Comparison of ENCODE assay signal across 8 cellular contexts in genomic region chr12:124906606-124907261, GRCh38. TPM values are rescaled to one million over a fixed set of nuclear protein-coding genes. Genes with fewer than 3 reads are reported as not detected.
A peak's percentile ranks its signal among the peaks of the same experiment; 100 is the strongest.
DNase-seq lines count a peak whose midpoint lies in the region; ATAC-seq and TF ChIP-seq lines count a peak whose summit lies in the region.

No MANE protein-coding gene starts in this region.

- H3K27ac Mint-ChIP-seq in activated CD8-positive, alpha-beta memory T cell treated with anti-CD3 and anti-CD28 coated beads, Interleukin-2, amount 10 ng/mL, durations not matched to agents 7 days and 5 days, result peak overlapping the region; percentile 61

- H4K20me1 ChIP-seq in BLaER1 (peaks cover 39% of the 10 kb centered on the region), neural cell (ENCODE audit: insufficient read depth) (peaks cover 4% of the 10 kb centered on the region)

- H3F3A ChIP-seq in neural cell (ENCODE audit: insufficient read depth, low read length, poor library complexity, severe bottlenecking), result no peaks in the 10 kb centered on the region

- CTCF ChIA-PET in activated CD8-positive, alpha-beta memory T cell treated with anti-CD3 and anti-CD28 coated beads, Interleukin-2, amount 10 ng/mL, durations not matched to agents 7 days and 5 days (lab: Charles Lee), result interaction anchor here (0.6 to 25.8 kb wide), 30 partner anchors 9 to 340 kb away, joined by 3 to 553 read pairs (median 5); partner anchors contain the start of gene BRI3BP

- H3K36me3 ChIP-seq in BLaER1 (peaks cover 14% of the 10 kb centered on the region), neural cell (ENCODE audit: insufficient read depth, low read length) (peaks cover 18% of the 10 kb centered on the region)

- H3K27me3 ChIP-seq in BLaER1 (no peaks in the 10 kb centered on the region), neural cell (ENCODE audit: insufficient read depth, low read depth, low read length) (no peaks in the 10 kb centered on the region)

- H3K9me3 ChIP-seq in BLaER1, result no peaks in the 10 kb centered on the region
- H3K9me3 ChIP-seq in neural cell (ENCODE audit: low read length), result no peaks in the 10 kb centered on the region

- peaks cover 19% of the 10 kb centered on the region for H3K36me3 Mint-ChIP-seq in activated CD8-positive, alpha-beta memory T cell treated with anti-CD3 and anti-CD28 coated beads, Interleukin-2, amount 10 ng/mL, durations not matched to agents 7 days and 5 days

- DNase-seq in HT1080 (ENCODE audit: low read depth), result peak; percentile 83
- DNase-seq in activated CD8-positive, alpha-beta memory T cell treated with anti-CD3 and anti-CD28 coated beads, Interleukin-2, amount 10 ng/mL, durations not matched to agents 7 days and 5 days, result peak; percentile 96
- DNase-seq in HuH-7.5 (ENCODE audit: low spot score), result no peak

- no peak overlapping the region for H2AFZ ChIP-seq in neural cell (ENCODE audit: low read depth, low read length)

- H3K79me2 ChIP-seq in neural cell (replicated peaks; ENCODE audit: insufficient read depth, low read length), result peaks cover 22% of the 10 kb centered on the region

- H3K4me1 Mint-ChIP-seq in activated CD8-positive, alpha-beta memory T cell treated with anti-CD3 and anti-CD28 coated beads, Interleukin-2, amount 10 ng/mL, durations not matched to agents 7 days and 5 days, result peaks cover 34% of the 10 kb centered on the region

- peak overlapping the region; percentile 38 for H3K4me2 ChIP-seq in BLaER1
- H3K4me2 ChIP-seq in neural cell (ENCODE audit: low read length), result no peak overlapping the region

- no peak overlapping the region for H3K9ac ChIP-seq in BLaER1
- H3K9ac ChIP-seq in neural cell (ENCODE audit: low read length), result no peak overlapping the region

- no peak overlapping the region for H3K4me3 Mint-ChIP-seq in activated CD8-positive, alpha-beta memory T cell treated with anti-CD3 and anti-CD28 coated beads, Interleukin-2, amount 10 ng/mL, durations not matched to agents 7 days and 5 days

- no peak overlapping the region for H3K4me3 ChIP-seq in BLaER1
- H3K4me3 ChIP-seq in neural cell (ENCODE audit: low read length), result no peak overlapping the region

- peak; percentile 99 for TF ChIP-seq CTCF in neural cell (IDR thresholded peaks at IDR 0.05; ENCODE audit: poor library complexity, severe bottlenecking)

- TF ChIP-seq EP300 in neural cell (conservative IDR thresholded peaks at IDR 0.05; ENCODE audit: poor library complexity, severe bottlenecking), result no peak

- ATAC-seq in GM19467 (IDR thresholded peaks at IDR 0.05; ENCODE audit: unreplicated experiment) (peak; percentile 63), esophagus mucosa (peak; percentile 64)
- peak; percentile 58 for ATAC-seq in activated CD8-positive, alpha-beta memory T cell treated with anti-CD3 and anti-CD28 coated beads, Interleukin-2, amount 10 ng/mL, durations not matched to agents 7 days and 5 days

- H3K27ac ChIP-seq in BLaER1 (no peak overlapping the region), neural cell (ENCODE audit: low read length) (no peak overlapping the region), temporal lobe (ENCODE audit: low read depth, low read length) (peak overlapping the region; percentile 57)

- H3K27me3 Mint-ChIP-seq in activated CD8-positive, alpha-beta memory T cell treated with anti-CD3 and anti-CD28 coated beads, Interleukin-2, amount 10 ng/mL, durations not matched to agents 7 days and 5 days, result no peaks in the 10 kb centered on the region

- TF ChIP-seq RAD21 in neural cell (conservative IDR thresholded peaks at IDR 0.05), result peak; percentile 87

- no peaks in the 10 kb centered on the region for H3K9me2 ChIP-seq in neural cell (ENCODE audit: insufficient read depth, low read length)

- H3K9me3 Mint-ChIP-seq in activated CD8-positive, alpha-beta memory T cell treated with anti-CD3 and anti-CD28 coated beads, Interleukin-2, amount 10 ng/mL, durations not matched to agents 7 days and 5 days (ENCODE audit: low read depth), result no peaks in the 10 kb centered on the region

- peaks cover 38% of the 10 kb centered on the region for H3K4me1 ChIP-seq in BLaER1

TF ChIP-seq in neural cell, 6 proteins besides CTCF, POLR2A, EP300 and RAD21:
- TF ChIP-seq TAF1 (IDR thresholded peaks at IDR 0.05; ENCODE audit: low read depth), result no peak
- peak; percentile 88 for TF ChIP-seq SMC3 (conservative IDR thresholded peaks at IDR 0.05; ENCODE audit: poor library complexity)
- TF ChIP-seq, protein P1, sequence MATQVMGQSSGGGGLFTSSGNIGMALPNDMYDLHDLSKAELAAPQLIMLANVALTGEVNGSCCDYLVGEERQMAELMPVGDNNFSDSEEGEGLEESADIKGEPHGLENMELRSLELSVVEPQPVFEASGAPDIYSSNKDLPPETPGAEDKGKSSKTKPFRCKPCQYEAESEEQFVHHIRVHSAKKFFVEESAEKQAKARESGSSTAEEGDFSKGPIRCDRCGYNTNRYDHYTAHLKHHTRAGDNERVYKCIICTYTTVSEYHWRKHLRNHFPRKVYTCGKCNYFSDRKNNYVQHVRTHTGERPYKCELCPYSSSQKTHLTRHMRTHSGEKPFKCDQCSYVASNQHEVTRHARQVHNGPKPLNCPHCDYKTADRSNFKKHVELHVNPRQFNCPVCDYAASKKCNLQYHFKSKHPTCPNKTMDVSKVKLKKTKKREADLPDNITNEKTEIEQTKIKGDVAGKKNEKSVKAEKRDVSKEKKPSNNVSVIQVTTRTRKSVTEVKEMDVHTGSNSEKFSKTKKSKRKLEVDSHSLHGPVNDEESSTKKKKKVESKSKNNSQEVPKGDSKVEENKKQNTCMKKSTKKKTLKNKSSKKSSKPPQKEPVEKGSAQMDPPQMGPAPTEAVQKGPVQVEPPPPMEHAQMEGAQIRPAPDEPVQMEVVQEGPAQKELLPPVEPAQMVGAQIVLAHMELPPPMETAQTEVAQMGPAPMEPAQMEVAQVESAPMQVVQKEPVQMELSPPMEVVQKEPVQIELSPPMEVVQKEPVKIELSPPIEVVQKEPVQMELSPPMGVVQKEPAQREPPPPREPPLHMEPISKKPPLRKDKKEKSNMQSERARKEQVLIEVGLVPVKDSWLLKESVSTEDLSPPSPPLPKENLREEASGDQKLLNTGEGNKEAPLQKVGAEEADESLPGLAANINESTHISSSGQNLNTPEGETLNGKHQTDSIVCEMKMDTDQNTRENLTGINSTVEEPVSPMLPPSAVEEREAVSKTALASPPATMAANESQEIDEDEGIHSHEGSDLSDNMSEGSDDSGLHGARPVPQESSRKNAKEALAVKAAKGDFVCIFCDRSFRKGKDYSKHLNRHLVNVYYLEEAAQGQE (IDR thresholded peaks at IDR 0.05; ENCODE audit: borderline replicate concordance), result no peak

RNA-seq across cellular contexts. Expression of gene UBC, which starts 7.7 kb away (rescaled TPM):
- total RNA-seq in HT1080 (2014; rRNA removed; shearing (Covaris generic)), result 1,483 and 1,600 TPM in 2 replicates
- 761 and 779 TPM in 2 replicates for polyA plus RNA-seq in HT1080 (2015; cell fraction: cytosol; rRNA removed)
- 1,911 and 1,983 TPM in 2 replicates for polyA plus RNA-seq in HT1080 (2015; cell fraction: nucleus; rRNA removed)
- 1,000 to 10,000 TPM; 1,159 to 1,188 TPM for total RNA-seq in activated CD8-positive, alpha-beta memory T cell treated with anti-CD3 and anti-CD28 coated beads, Interleukin-2, amount 10 ng/mL, durations not matched to agents 7 days and 5 days
- total RNA-seq in esophagus mucosa (1,223 TPM), temporal lobe (846 TPM)
- 1,173 and 1,177 TPM in 2 replicates for polyA plus RNA-seq in neural cell
- polyA minus RNA-seq in neural cell, result 1,245 and 1,326 TPM in 2 replicates

RNA-seq across cellular contexts. Expression of gene SCARB1, which starts 43.1 kb away (rescaled TPM):
- total RNA-seq in HT1080 (2014; rRNA removed; shearing (Covaris generic)), result 18.6 and 19.5 TPM in 2 replicates
- 23.8 and 27.7 TPM in 2 replicates for polyA plus RNA-seq in HT1080 (2015; cell fraction: cytosol; rRNA removed)
- polyA plus RNA-seq in HT1080 (2015; cell fraction: nucleus; rRNA removed), result 41.9 and 46.0 TPM in 2 replicates
- total RNA-seq in activated CD8-positive, alpha-beta memory T cell treated with anti-CD3 and anti-CD28 coated beads, Interleukin-2, amount 10 ng/mL, durations not matched to agents 7 days and 5 days, result 10 to 100 TPM; 12.6 to 17.2 TPM
- total RNA-seq in esophagus mucosa, result 10.2 TPM
- 3.7 and 5.8 TPM in 2 replicates for polyA plus RNA-seq in neural cell
- polyA minus RNA-seq in neural cell, result 6.9 and 8.0 TPM in 2 replicates
- 12.5 TPM for total RNA-seq in temporal lobe
